In genomic region chr4:107736037-107736436, GRCh38 we compare ENCODE assay signal across 17 cellular contexts. TPM values are rescaled to one million over a fixed set of nuclear protein-coding genes. Genes with fewer than 3 reads are reported as not detected.
DNase-seq lines count a peak whose midpoint lies in the region; ATAC-seq and TF ChIP-seq lines count a peak whose summit lies in the region.
"Had no signal": no experiment of that assay in that cellular context is flagged by ENCODE, and none has a peak within 500 bp of the region (broad histone marks: within the 10 kb centered on the region; RNA-seq: fewer than 3 reads in every experiment).

No MANE protein-coding gene starts in this region.

- H3K9me3 Mint-ChIP-seq in MCF 10A (ENCODE audit: unreplicated experiment), result no peaks in the 10 kb centered on the region
- H3K9me3 Mint-ChIP-seq: activated CD4-positive, alpha-beta memory T cell treated with anti-CD3 and anti-CD28 coated beads for 36 hours; naive B cell; type B pancreatic cell had no signal

- H3K36me3 Mint-ChIP-seq in MCF 10A (ENCODE audit: insufficient read depth, unreplicated experiment), result no peaks in the 10 kb centered on the region
- H3K36me3 Mint-ChIP-seq: activated CD4-positive, alpha-beta memory T cell treated with anti-CD3 and anti-CD28 coated beads for 36 hours; naive B cell; type B pancreatic cell had no signal

- POLR2A ChIA-PET in MCF 10A (lab: Yijun Ruan, JAX), result interaction anchor here (1.5 kb wide), 1 partner anchor 16 kb away, joined by 5 read pairs; the partner anchor contains the start of gene PAPSS1

- DNase-seq in retina, result no peak
- no peak for DNase-seq in MCF 10A (ENCODE audit: unreplicated experiment)
- DNase-seq in activated CD4-positive, CD25-positive, alpha-beta regulatory T cell treated with anti-CD3 and anti-CD28 coated beads, Interleukin-2, amount 50 U/mL, for 72 hours, result no peak
- no peak for DNase-seq in A172 (ENCODE audit: low spot score)
- DNase-seq: activated CD4-positive, alpha-beta memory T cell treated with anti-CD3 and anti-CD28 coated beads for 36 hours; activated effector memory CD4-positive, alpha-beta T cell treated with anti-CD3 and anti-CD28 coated beads, Interleukin-2, amount 50 U/mL, for 16 hours; Calu3; dorsolateral prefrontal cortex; left lung; naive B cell; NCI-H187; SIG-M5 had no signal

- no peak overlapping the region for H3K27ac Mint-ChIP-seq in MCF 10A (ENCODE audit: low read depth, unreplicated experiment)
- H3K27ac Mint-ChIP-seq: activated CD4-positive, alpha-beta memory T cell treated with anti-CD3 and anti-CD28 coated beads for 36 hours; naive B cell; type B pancreatic cell had no signal

- H3K4me1 Mint-ChIP-seq in MCF 10A (ENCODE audit: insufficient read depth, unreplicated experiment), result no peaks in the 10 kb centered on the region
- H3K4me1 Mint-ChIP-seq: naive B cell had no signal

- intact Hi-C loops in MCF 10A (cut with micrococcal nuclease), result loop anchor here (5.0 to 10.0 kb wide), 2 partner anchors 551 to 684 kb away; no protein-coding TSS in a partner anchor

- TF ChIP-seq CTCF in MCF 10A (IDR thresholded peaks at IDR 0.05; ENCODE audit: unreplicated experiment), result no peak

- no peak overlapping the region for H3K4me3 Mint-ChIP-seq in MCF 10A (ENCODE audit: unreplicated experiment)
- H3K4me3 Mint-ChIP-seq: activated CD4-positive, alpha-beta memory T cell treated with anti-CD3 and anti-CD28 coated beads for 36 hours; type B pancreatic cell had no signal

- ATAC-seq in GM18517 (IDR thresholded peaks at IDR 0.05; ENCODE audit: unreplicated experiment) (peak; percentile 41), GM19463 (IDR thresholded peaks at IDR 0.05; ENCODE audit: unreplicated experiment) (peak; percentile 67), HG02759 (IDR thresholded peaks at IDR 0.05; ENCODE audit: unreplicated experiment) (peak; percentile 68), HG03439 (IDR thresholded peaks at IDR 0.05; ENCODE audit: unreplicated experiment) (peak; percentile 72)
- ATAC-seq: left lung had no signal

- BruUV-seq in MCF 10A (replicated peaks; lab: Mats Ljungman, UMichigan), result no TSS peak

- CTCF ChIA-PET in MCF 10A (lab: Yijun Ruan, JAX), result interaction anchor here (0.5 to 4.6 kb wide), 26 partner anchors 9 to 1373 kb away, joined by 3 to 58 read pairs (median 4); partner anchors contain the start of gene PAPSS1

- no peaks in the 10 kb centered on the region for H3K27me3 Mint-ChIP-seq in MCF 10A (ENCODE audit: insufficient read depth, unreplicated experiment)
- H3K27me3 Mint-ChIP-seq: activated CD4-positive, alpha-beta memory T cell treated with anti-CD3 and anti-CD28 coated beads for 36 hours had no signal

RNA-seq across cellular contexts. Expression of gene PAPSS1, which starts 16.0 kb away (rescaled TPM):
- total RNA-seq in MCF 10A (2022), result 58.7 and 63.9 TPM in 2 replicates
- total RNA-seq in A172 (2014; rRNA removed; shearing (Covaris generic)), result 62.3 and 71.9 TPM in 2 replicates
